ENCODE assay signal across 19 cellular contexts in the genomic region with DNA sequence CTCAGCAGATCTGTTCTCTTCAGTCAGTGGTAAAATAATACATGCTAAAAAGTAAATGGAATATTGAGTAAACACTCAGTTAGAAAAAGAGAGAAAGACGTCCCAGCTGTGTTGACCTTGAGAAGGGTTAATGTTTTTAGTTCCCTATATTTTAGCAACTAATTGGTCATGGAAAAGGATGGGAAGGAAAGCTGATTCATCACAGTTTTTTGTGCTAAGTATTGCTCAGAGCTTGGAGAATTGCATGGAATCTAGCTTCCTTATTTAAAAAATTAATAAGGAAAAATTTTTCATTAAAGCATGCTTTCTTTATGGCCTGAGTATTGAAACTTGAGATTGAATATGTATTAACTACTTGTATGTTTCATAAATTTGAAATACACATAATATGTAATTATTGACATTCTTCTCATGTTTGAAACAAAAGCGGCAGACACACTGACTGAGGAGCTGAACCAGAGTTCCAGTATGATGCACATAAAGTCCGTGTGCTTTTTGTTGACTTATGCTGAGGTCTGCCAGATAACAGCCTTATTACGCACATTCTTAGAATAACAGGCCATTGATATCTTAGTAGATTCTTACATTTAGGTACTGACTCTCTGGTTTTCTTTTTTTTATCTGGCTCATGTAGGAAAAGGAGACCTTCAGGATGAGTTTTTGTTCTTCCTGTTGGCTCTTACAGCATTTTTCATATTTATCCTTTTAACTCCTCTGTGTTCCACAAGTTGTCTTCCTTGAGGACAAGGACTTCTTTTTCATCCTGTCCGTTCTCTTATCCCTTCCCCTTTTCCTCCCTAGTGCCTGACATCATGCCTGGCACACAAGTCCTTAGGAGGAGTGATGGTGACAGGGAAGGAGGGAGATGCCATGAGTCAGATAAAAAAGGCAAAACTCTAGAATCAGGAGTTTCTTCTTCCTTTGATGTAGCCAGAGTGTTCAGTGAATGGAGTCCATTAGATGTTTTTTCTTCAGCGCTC.
DNase-seq lines count a peak whose midpoint lies in the region; ATAC-seq and TF ChIP-seq lines count a peak whose summit lies in the region.
"Had no signal": no experiment of that assay in that cellular context is flagged by ENCODE, and none has a peak within 500 bp of the region (broad histone marks: within the 10 kb centered on the region; RNA-seq: fewer than 3 reads in every experiment).

No MANE protein-coding gene starts in this region.

- peaks cover 19% of the 10 kb centered on the region for H3K4me1 ChIP-seq in adipocyte (ENCODE audit: control insufficient read depth, insufficient read depth, low read length)
- H3K4me1 ChIP-seq in trophoblast cell (ENCODE audit: control insufficient read depth in 1 of 2, insufficient read depth in 2 of 2, low read length in 2 of 2) = peaks cover 4 to 5% of the 10 kb centered on the region in 2 experiments
- H3K4me1 ChIP-seq in colonic mucosa = no peaks in the 10 kb centered on the region
- no peaks in the 10 kb centered on the region for H3K4me1 ChIP-seq in prostate gland (replicated peaks)
- H3K4me1 ChIP-seq: esophagus squamous epithelium, vagina had no signal

- H2AFZ ChIP-seq in trophoblast cell (ENCODE audit: insufficient read depth, low read length, poor library complexity) = no peak overlapping the region
- H2AFZ ChIP-seq: PC-9 had no signal

- TF ChIP-seq POLR2A in prostate gland (IDR thresholded peaks at IDR 0.05) = no peak

- no peak overlapping the region for H3K4ac ChIP-seq in trophoblast cell (ENCODE audit: low read depth, low read length)

- DNase-seq in Daoy (ENCODE audit: low read depth) = peak; percentile 7
- DNase-seq in adipocyte (ENCODE audit: low read depth) = peak; percentile 29
- DNase-seq in fibroblast of peridontal ligament (ENCODE audit: extremely low read depth) = peak; percentile 15
- DNase-seq in trophoblast cell = no peak
- DNase-seq in islet precursor cell = no peak
- DNase-seq in colonic mucosa = no peak
- DNase-seq in prostate gland (ENCODE audit: low spot score) = no peak
- DNase-seq: activated CD4-positive, CD25-positive, alpha-beta regulatory T cell treated with anti-CD3 and anti-CD28 coated beads, Interleukin-2, amount 50 U/mL, for 72 hours; activated gamma-delta T cell; aorta; esophagus squamous epithelium; kidney; MM.1S; NCI-H2029; NCI-H526; PC-9; retina had no signal

- no peak overlapping the region for H4K8ac ChIP-seq in trophoblast cell (ENCODE audit: low read depth, low read length)

- no peak for ATAC-seq in HG03139 (IDR thresholded peaks at IDR 0.05; ENCODE audit: unreplicated experiment)

- H2BK120ac ChIP-seq in trophoblast cell (ENCODE audit: insufficient read depth, low read length, poor library complexity) = no peak overlapping the region

- H3K27me3 ChIP-seq in adipocyte (replicated peaks; ENCODE audit: control insufficient read depth, insufficient read depth, low read length) (no peaks in the 10 kb centered on the region), trophoblast cell (ENCODE audit: insufficient read depth, low read length) (no peaks in the 10 kb centered on the region), colonic mucosa (no peaks in the 10 kb centered on the region), prostate gland (replicated peaks; ENCODE audit: insufficient read depth) (no peaks in the 10 kb centered on the region)
- H3K27me3 ChIP-seq: esophagus squamous epithelium, vagina had no signal

- no peak overlapping the region for H2BK12ac ChIP-seq in trophoblast cell (ENCODE audit: low read length)

- peaks cover 2% of the 10 kb centered on the region for H3K79me1 ChIP-seq in trophoblast cell (ENCODE audit: low read length)

- peak overlapping the region; percentile 25 for H3K23ac ChIP-seq in trophoblast cell (ENCODE audit: low read length)

- H3K4me3 ChIP-seq in adipocyte (ENCODE audit: low read length) (no peak overlapping the region), trophoblast cell (ENCODE audit: low read depth, low read length) (no peak overlapping the region), colonic mucosa (no peak overlapping the region), prostate gland (no peak overlapping the region)
- H3K4me3 ChIP-seq: esophagus squamous epithelium, PC-9, vagina had no signal

- H3K18ac ChIP-seq in trophoblast cell (ENCODE audit: low read length) = no peak overlapping the region

- no peak overlapping the region for H3K14ac ChIP-seq in trophoblast cell (ENCODE audit: low read length)

- H4K12ac ChIP-seq in trophoblast cell (ENCODE audit: low read depth, low read length) = no peak overlapping the region

- no peaks in the 10 kb centered on the region for H3K36me3 ChIP-seq in adipocyte (ENCODE audit: control insufficient read depth, insufficient read depth, low read length, severe bottlenecking)
- H3K36me3 ChIP-seq in trophoblast cell (ENCODE audit: control insufficient read depth in 1 of 2, insufficient read depth in 2 of 2, low read length in 2 of 2) = no peaks in the 10 kb centered on the region
- no peaks in the 10 kb centered on the region for H3K36me3 ChIP-seq in colonic mucosa
- H3K36me3 ChIP-seq in prostate gland = no peaks in the 10 kb centered on the region
- H3K36me3 ChIP-seq: esophagus squamous epithelium, vagina had no signal

- H3K9ac ChIP-seq in adipocyte (ENCODE audit: low read length) (no peak overlapping the region), trophoblast cell (ENCODE audit: low read length) (no peak overlapping the region), colonic mucosa (ENCODE audit: low read depth in 2 of 2, low read length in 2 of 2) (no peak overlapping the region)

- H2BK5ac ChIP-seq in trophoblast cell (ENCODE audit: low read depth, low read length, poor library complexity) = no peak overlapping the region

- H3K4me2 ChIP-seq in trophoblast cell (ENCODE audit: low read length) = no peak overlapping the region
- H3K4me2 ChIP-seq: PC-9 had no signal

- WGBS in trophoblast cell (ENCODE audit: extremely low coverage, insufficient coverage, insufficient read length) = no CpG with 5 or more reads among the region's 6 CpGs
- 30% methylated on average over 6 of the region's 6 CpGs for WGBS in prostate gland

- H4K91ac ChIP-seq in trophoblast cell (ENCODE audit: low read depth, low read length) = no peak overlapping the region

- TF ChIP-seq CTCF in colonic mucosa (IDR thresholded peaks at IDR 0.05) (no peak), prostate gland (IDR thresholded peaks at IDR 0.05) (no peak)

- H3K27ac ChIP-seq in trophoblast cell (ENCODE audit: low read depth, low read length) = no peak overlapping the region
- no peak overlapping the region for H3K27ac ChIP-seq in colonic mucosa
- H3K27ac ChIP-seq in prostate gland = no peak overlapping the region
- H3K27ac ChIP-seq: esophagus squamous epithelium, PC-9, vagina had no signal

- intact Hi-C loops in colonic mucosa (cut with DNase I) = no loop called here
- intact Hi-C loops in prostate gland (cut with DNase I) = no loop called here

- H3K79me2 ChIP-seq in trophoblast cell (ENCODE audit: control insufficient read depth, insufficient read depth, low read length, poor library complexity) = peaks cover 3% of the 10 kb centered on the region

- H3K9me3 ChIP-seq in adipocyte (ENCODE audit: control insufficient read depth, low read length) (no peaks in the 10 kb centered on the region), trophoblast cell (ENCODE audit: insufficient read depth, low read depth, low read length) (no peaks in the 10 kb centered on the region), colonic mucosa (no peaks in the 10 kb centered on the region), prostate gland (no peaks in the 10 kb centered on the region)
- H3K9me3 ChIP-seq: esophagus squamous epithelium, vagina had no signal

- no peak overlapping the region for H2AK5ac ChIP-seq in trophoblast cell (ENCODE audit: low read length)

Comparison
In these comparisons a context has a peak if more than half of its experiments do, and no peak if none do; other contexts are left out.
1. DNase-seq: peak in Daoy (single experiment), adipocyte (single experiment) and fibroblast of peridontal ligament (single experiment); none in trophoblast cell (0 of 2), islet precursor cell (single experiment), colonic mucosa (single experiment) and prostate gland (single experiment).